1 cellular context compared by ENCODE assay signal in genomic region chr12:2494490-2495192, GRCh38.
TF ChIP-seq lines count a peak whose summit lies in the region.

No MANE protein-coding gene starts in this region.

TF ChIP-seq in SK-N-SH, 30 proteins besides CTCF, POLR2A, EP300 and RAD21 (continued from another document):
- TF ChIP-seq ZBTB33 (IDR thresholded peaks at IDR 0.05; ENCODE audit: borderline replicate concordance, low read depth) (no peak), USF2 (IDR thresholded peaks at IDR 0.05; ENCODE audit: borderline replicate concordance, low read depth, low read length) (no peak), MEF2A (IDR thresholded peaks at IDR 0.05; ENCODE audit: borderline replicate concordance, low read depth) (no peak), RCOR1 (IDR thresholded peaks at IDR 0.05; ENCODE audit: low read length) (no peak), NFIC (IDR thresholded peaks at IDR 0.05; ENCODE audit: borderline replicate concordance) (no peak)
